Comparison of ENCODE assay signal across 1 cellular context in the genomic region with DNA sequence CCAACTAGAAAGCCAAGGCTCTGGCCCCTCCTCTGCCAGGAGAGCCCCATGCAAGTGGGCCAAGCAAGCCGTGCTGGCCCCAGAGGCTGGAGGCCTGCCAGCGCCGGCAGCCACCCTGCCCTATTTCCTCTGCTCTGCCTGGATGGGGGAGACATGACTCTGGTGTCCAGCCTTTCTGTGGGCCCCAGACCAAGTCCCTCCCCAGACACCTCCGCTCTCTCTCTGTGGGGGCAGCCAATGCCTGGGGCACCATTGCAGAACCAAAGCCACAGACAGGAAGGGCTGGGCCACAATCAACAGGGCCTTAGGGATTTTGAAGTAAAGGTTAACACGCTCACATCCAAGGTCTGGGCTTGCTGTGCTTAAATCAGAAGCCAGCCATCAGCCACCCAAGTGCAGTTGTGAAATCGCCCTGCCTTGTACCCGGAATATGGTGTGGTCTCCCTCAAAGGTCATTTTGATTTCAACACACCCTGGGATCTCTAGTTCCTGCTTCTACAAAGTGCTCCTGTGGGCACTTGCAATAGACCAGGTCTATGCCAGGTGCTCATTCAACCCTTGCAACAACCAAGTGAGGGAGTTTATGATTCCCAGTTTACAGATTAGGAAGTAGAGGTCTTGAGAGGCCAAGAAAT.
TF ChIP-seq lines count a peak whose summit lies in the region.

No MANE protein-coding gene starts in this region.

TF ChIP-seq in liver, 16 proteins besides CTCF, POLR2A, EP300 and RAD21 (continued from another document):
- TF ChIP-seq, protein P1, sequence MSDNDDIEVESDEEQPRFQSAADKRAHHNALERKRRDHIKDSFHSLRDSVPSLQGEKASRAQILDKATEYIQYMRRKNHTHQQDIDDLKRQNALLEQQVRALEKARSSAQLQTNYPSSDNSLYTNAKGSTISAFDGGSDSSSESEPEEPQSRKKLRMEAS (IDR thresholded peaks at IDR 0.05) = peak; percentile 19
- TF ChIP-seq JUND (IDR thresholded peaks at IDR 0.05) (no peak), RXRA (IDR thresholded peaks at IDR 0.05) (peak; percentile 58 to 64)
- TF ChIP-seq, protein P2, sequence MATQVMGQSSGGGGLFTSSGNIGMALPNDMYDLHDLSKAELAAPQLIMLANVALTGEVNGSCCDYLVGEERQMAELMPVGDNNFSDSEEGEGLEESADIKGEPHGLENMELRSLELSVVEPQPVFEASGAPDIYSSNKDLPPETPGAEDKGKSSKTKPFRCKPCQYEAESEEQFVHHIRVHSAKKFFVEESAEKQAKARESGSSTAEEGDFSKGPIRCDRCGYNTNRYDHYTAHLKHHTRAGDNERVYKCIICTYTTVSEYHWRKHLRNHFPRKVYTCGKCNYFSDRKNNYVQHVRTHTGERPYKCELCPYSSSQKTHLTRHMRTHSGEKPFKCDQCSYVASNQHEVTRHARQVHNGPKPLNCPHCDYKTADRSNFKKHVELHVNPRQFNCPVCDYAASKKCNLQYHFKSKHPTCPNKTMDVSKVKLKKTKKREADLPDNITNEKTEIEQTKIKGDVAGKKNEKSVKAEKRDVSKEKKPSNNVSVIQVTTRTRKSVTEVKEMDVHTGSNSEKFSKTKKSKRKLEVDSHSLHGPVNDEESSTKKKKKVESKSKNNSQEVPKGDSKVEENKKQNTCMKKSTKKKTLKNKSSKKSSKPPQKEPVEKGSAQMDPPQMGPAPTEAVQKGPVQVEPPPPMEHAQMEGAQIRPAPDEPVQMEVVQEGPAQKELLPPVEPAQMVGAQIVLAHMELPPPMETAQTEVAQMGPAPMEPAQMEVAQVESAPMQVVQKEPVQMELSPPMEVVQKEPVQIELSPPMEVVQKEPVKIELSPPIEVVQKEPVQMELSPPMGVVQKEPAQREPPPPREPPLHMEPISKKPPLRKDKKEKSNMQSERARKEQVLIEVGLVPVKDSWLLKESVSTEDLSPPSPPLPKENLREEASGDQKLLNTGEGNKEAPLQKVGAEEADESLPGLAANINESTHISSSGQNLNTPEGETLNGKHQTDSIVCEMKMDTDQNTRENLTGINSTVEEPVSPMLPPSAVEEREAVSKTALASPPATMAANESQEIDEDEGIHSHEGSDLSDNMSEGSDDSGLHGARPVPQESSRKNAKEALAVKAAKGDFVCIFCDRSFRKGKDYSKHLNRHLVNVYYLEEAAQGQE (IDR thresholded peaks at IDR 0.05) = no peak
